Comparison of ENCODE assay signal across 9 cellular contexts in the genomic region with DNA sequence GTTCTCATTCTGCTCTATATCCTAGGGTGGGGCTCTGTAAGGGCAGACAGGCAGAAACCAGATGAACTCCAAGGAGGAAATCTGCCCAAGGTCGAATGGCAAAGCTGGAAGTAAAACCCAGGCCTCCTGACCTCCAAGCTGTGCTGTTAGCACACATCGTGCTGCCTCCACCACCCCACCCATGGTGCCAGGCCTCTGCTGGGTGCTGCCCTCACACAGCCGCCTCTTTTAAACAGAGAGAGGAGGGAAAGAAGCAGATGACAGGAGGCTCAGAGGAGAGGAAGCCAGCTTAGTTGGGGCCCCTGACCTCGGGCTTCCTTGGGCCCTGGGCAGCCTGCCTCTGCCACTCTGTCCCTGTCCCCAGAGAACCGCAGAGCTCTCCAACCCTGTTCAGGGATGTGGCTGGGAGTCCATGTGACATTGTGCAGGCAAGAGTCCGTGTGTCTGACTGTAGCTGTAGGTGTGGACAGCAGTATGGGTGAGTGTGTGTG. TPM values are rescaled to one million over a fixed set of nuclear protein-coding genes. Genes with fewer than 3 reads are reported as not detected.
A peak's percentile ranks its signal among the peaks of the same experiment; 100 is the strongest.
DNase-seq lines count a peak whose midpoint lies in the region; ATAC-seq and TF ChIP-seq lines count a peak whose summit lies in the region.
"Had no signal": no experiment of that assay in that cellular context is flagged by ENCODE, and none has a peak within 500 bp of the region (broad histone marks: within the 10 kb centered on the region; RNA-seq: fewer than 3 reads in every experiment).

No MANE protein-coding gene starts in this region.

- H3K4me2 ChIP-seq in BLaER1 treated with 17β-estradiol and CSF1 and Interleukin-3, amounts not matched to agents 10 nM and 100 nM, result peak overlapping the region in 10 of 11 experiments; percentile 92 to 98 (median 96); a peak in 17 of 22 replicates

- DNase-seq in adipocyte (ENCODE audit: low read depth), result peak; percentile 36
- no peak for DNase-seq in Right ventricle myocardium inferior (ENCODE audit: missing footprints)
- peak in 3 of 5 donors; percentile 32 to 60 (median 46) for DNase-seq in ovary
- no peak for DNase-seq in NCI-H1417 (lab: John Stamatoyannopoulos, UW)
- DNase-seq in NCI-H146 (lab: John Stamatoyannopoulos, UW), result no peak
- DNase-seq in DMS53 treated with DMSO at 0.1 percent for 48 hours (lab: John Stamatoyannopoulos, UW; ENCODE audit: unreplicated experiment), result no peak

- peaks cover 0 to 6% (median 0%) of the 10 kb centered on the region in 11 experiments; a peak in 2 of 22 replicates for H3K9me3 ChIP-seq in BLaER1 treated with 17β-estradiol and CSF1 and Interleukin-3, amounts not matched to agents 10 nM and 100 nM (replicated peaks in 1 of 11)
- H3K9me3 ChIP-seq in adipocyte (ENCODE audit: control insufficient read depth, low read length) (no peaks in the 10 kb centered on the region), ovary (no peaks in the 10 kb centered on the region)

- 0 out of 20 replicates have a peak overlapping the region, but pooled peaks of 1 of the 10 experiments have one; percentile 67 for H3K4me3 ChIP-seq in BLaER1 treated with 17β-estradiol and CSF1 and Interleukin-3, amounts not matched to agents 10 nM and 100 nM
- H3K4me3 ChIP-seq in adipocyte (ENCODE audit: low read length) (peak overlapping the region; percentile 92), ovary (no peak overlapping the region)

- 26 to 35% (median 32%) methylated on average over 6 of the region's 6 CpGs for WGBS in ovary, 3 donors

- no peak overlapping the region for H3K27ac ChIP-seq in BLaER1 treated with 17β-estradiol and CSF1 and Interleukin-3, amounts not matched to agents 10 nM and 100 nM
- H3K27ac ChIP-seq in ovary, result peak overlapping the region; percentile 61 to 86

- no peaks in the 10 kb centered on the region for H3K36me3 ChIP-seq in BLaER1 treated with 17β-estradiol and CSF1 and Interleukin-3, amounts not matched to agents 10 nM and 100 nM
- H3K36me3 ChIP-seq in adipocyte (ENCODE audit: control insufficient read depth, insufficient read depth, low read length, severe bottlenecking) (peaks cover 8% of the 10 kb centered on the region), ovary (no peaks in the 10 kb centered on the region)

- peaks cover 30 to 49% (median 40%) of the 10 kb centered on the region in 10 experiments for H3K4me1 ChIP-seq in BLaER1 treated with 17β-estradiol and CSF1 and Interleukin-3, amounts not matched to agents 10 nM and 100 nM
- H3K4me1 ChIP-seq in adipocyte (ENCODE audit: control insufficient read depth, insufficient read depth, low read length), result peaks cover 52% of the 10 kb centered on the region
- H3K4me1 ChIP-seq in ovary (ENCODE audit: insufficient read depth), result peaks cover 14% of the 10 kb centered on the region

- no peak overlapping the region for H3K9ac ChIP-seq in BLaER1 treated with 17β-estradiol and CSF1 and Interleukin-3, amounts not matched to agents 10 nM and 100 nM
- H3K9ac ChIP-seq in adipocyte (ENCODE audit: low read length), result peak overlapping the region; percentile 89

- peak; percentile 50 for ATAC-seq in Right ventricle myocardium inferior
- no peak for ATAC-seq in HG03045 (IDR thresholded peaks at IDR 0.05; ENCODE audit: unreplicated experiment)

- no peak for TF ChIP-seq CTCF in ovary (IDR thresholded peaks at IDR 0.05)

- no peak for TF ChIP-seq EP300 in ovary (IDR thresholded peaks at IDR 0.05)

- peaks cover 0 to 23% (median 0%) of the 10 kb centered on the region in 11 experiments; a peak in 4 of 22 replicates for H4K20me1 ChIP-seq in BLaER1 treated with 17β-estradiol and CSF1 and Interleukin-3, amounts not matched to agents 10 nM and 100 nM

- peaks cover 28 to 48% (median 42%) of the 10 kb centered on the region in 11 experiments for H3K27me3 ChIP-seq in BLaER1 treated with 17β-estradiol and CSF1 and Interleukin-3, amounts not matched to agents 10 nM and 100 nM
- H3K27me3 ChIP-seq in adipocyte (replicated peaks; ENCODE audit: control insufficient read depth, insufficient read depth, low read length) (no peaks in the 10 kb centered on the region), ovary (no peaks in the 10 kb centered on the region)

- intact Hi-C loops in Right ventricle myocardium inferior (cut with DNase I), result loop anchor here (5.0 kb wide), 1 partner anchor 171 kb away; a partner anchor contains a TSS
- intact Hi-C loops in ovary (cut with DNase I), result loop anchor here in 1 of 4 donors (10.0 kb wide), 1 partner anchor 47 kb away; a partner anchor contains a TSS

- TF ChIP-seq POLR2A in ovary (IDR thresholded peaks at IDR 0.05), result no peak

RNA-seq across cellular contexts. Expression of a gene that starts 1.1 kb away (rescaled TPM):
- 24.7 TPM for total RNA-seq in Right ventricle myocardium inferior
- 10 to 100 TPM in 3 of 7 donors, 1 to 10 TPM in 4; 3.2 to 13.5 (median 9.8) TPM for total RNA-seq in ovary
- 10 to 100 TPM in 1 of 2 donors, 1 to 10 TPM in 1; 3.0 to 10.6 TPM for polyA plus RNA-seq in ovary
- total RNA-seq: T-helper 1 cell treated with Interleukin-12 subunit alpha and Interleukin-12 subunit beta and Interleukin-4 antibody, amounts not matched to agents 30 ng/mL and 1 ng/mL, for 36 hours had no signal

RNA-seq across cellular contexts. Expression of a gene that starts 50.5 kb away (rescaled TPM):
- total RNA-seq in Right ventricle myocardium inferior (102 TPM), ovary (100 to 1,000 TPM in 6 of 7 donors, 10 to 100 TPM in 1; 86.3 to 223 (median 191) TPM)
- polyA plus RNA-seq in ovary, result 100 to 1,000 TPM in 1 of 2 donors, 10 to 100 TPM in 1; 78.2 to 117 TPM

RNA-seq across cellular contexts. Expression of a gene that starts 51.1 kb away (rescaled TPM):
- total RNA-seq in Right ventricle myocardium inferior, result 36.4 TPM
- 10 to 100 TPM; 20.1 to 37.0 (median 27.8) TPM for total RNA-seq in ovary
- polyA plus RNA-seq in ovary, result 10 to 100 TPM; 20.9 to 25.5 TPM

Comparison
In these comparisons a context has a peak if more than half of its experiments do, and no peak if none do; other contexts are left out.
1. H3K27ac ChIP-seq: peak in ovary (2 of 2); none in BLaER1 treated with 17β-estradiol and CSF1 and Interleukin-3, amounts not matched to agents 10 nM and 100 nM (0 of 11).
2. DNase-seq: peak in adipocyte (single experiment) and ovary (3 of 5); none in Right ventricle myocardium inferior (single experiment), NCI-H1417 (0 of 3), NCI-H146 (single experiment) and DMS53 treated with DMSO at 0.1 percent for 48 hours (single experiment).